In the genomic region with DNA sequence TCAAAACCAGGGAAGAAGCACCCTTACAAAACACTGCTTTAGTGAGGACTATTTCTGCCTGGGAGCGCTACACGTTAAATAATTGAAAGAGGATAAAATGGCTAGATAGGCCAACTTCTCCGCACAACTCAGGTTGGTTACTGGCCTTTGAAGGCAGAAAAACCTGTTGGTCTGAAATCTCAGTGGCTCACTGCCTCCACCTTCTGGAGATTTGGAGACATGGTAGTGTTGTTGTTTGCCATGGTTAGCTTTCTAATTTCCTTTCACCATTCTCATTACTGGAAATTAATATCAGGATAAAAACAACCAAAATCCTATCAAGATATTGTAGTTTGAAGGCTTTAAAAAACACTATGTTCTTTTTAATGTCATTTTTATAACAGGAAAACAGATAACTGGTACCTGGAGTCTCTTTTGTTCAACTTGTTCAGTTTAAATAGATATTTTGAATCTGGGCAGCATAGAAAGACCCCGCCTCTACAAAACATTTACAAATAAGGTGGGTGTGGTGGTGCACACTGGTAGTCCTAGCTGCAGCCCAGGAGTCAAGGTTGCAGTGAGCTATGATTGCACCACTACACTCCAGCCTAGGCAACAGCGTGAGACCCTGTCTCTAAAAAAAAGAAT, we compare ENCODE assay signal across 8 cellular contexts. TPM values are rescaled to one million over a fixed set of nuclear protein-coding genes. Genes with fewer than 3 reads are reported as not detected.
DNase-seq lines count a peak whose midpoint lies in the region; ATAC-seq lines count a peak whose summit lies in the region.

No MANE protein-coding gene starts in this region.

- H3K36me3 ChIP-seq in ACC112 (ENCODE audit: insufficient read depth, low read length): no peaks in the 10 kb centered on the region
- no peaks in the 10 kb centered on the region for H3K36me3 ChIP-seq in naive thymus-derived CD4-positive, alpha-beta T cell (ENCODE audit: control insufficient read depth in 2 of 3, insufficient read depth in 3 of 3, low read length in 3 of 3)

- peak overlapping the region; percentile 41 for H2AFZ ChIP-seq in ACC112 (ENCODE audit: low read length, unreplicated experiment)

- H3K27ac Mint-ChIP-seq in activated CD8-positive, alpha-beta memory T cell treated with anti-CD3 and anti-CD28 coated beads, Interleukin-2, amount 10 ng/mL, durations not matched to agents 7 days and 5 days: no peak overlapping the region
- H3K27ac Mint-ChIP-seq in naive thymus-derived CD4-positive, alpha-beta T cell: peak overlapping the region in 1 of 9 donors; percentile 19
- no peak overlapping the region for H3K27ac Mint-ChIP-seq in stimulated activated naive CD8-positive, alpha-beta T cell treated with anti-CD3 and anti-CD28 coated beads, Interleukin-15, amount 100 ng/mL, for 72 hours

- H3K27ac ChIP-seq in ACC112 (ENCODE audit: low read depth, low read length) (no peak overlapping the region), epithelial cell of prostate (no peak overlapping the region)
- H3K27ac ChIP-seq in naive thymus-derived CD4-positive, alpha-beta T cell (ENCODE audit: low read depth, low read length): no peak overlapping the region

- H3K4me1 Mint-ChIP-seq in activated CD8-positive, alpha-beta memory T cell treated with anti-CD3 and anti-CD28 coated beads, Interleukin-2, amount 10 ng/mL, durations not matched to agents 7 days and 5 days: peaks cover 3% of the 10 kb centered on the region
- H3K4me1 Mint-ChIP-seq in naive thymus-derived CD4-positive, alpha-beta T cell: peaks cover 0 to 5% (median 0%) of the 10 kb centered on the region in 7 donors
- H3K4me1 Mint-ChIP-seq in stimulated activated naive CD8-positive, alpha-beta T cell treated with anti-CD3 and anti-CD28 coated beads, Interleukin-15, amount 100 ng/mL, for 72 hours: no peaks in the 10 kb centered on the region

- intact Hi-C loops in naive thymus-derived CD4-positive, alpha-beta T cell (cut with micrococcal nuclease): loop anchor here (1.0 to 5.0 kb wide), 13 partner anchors 27 to 866 kb away; a partner anchor contains a TSS

- POLR2A ChIA-PET in naive thymus-derived CD4-positive, alpha-beta T cell (lab: Charles Lee): interaction anchor here (0.7 to 3.2 kb wide), 3 partner anchors 23 to 27 kb away, joined by 3 to 22 read pairs (median 3); a partner anchor contains a TSS

- DNase-seq in HK-2 (ENCODE audit: unreplicated experiment) (peak; percentile 32), NCI-H82 treated with DMSO at 0.1 percent for 48 hours (lab: John Stamatoyannopoulos, UW; ENCODE audit: unreplicated experiment) (peak; percentile 33), epithelial cell of prostate (ENCODE audit: low read depth, low spot score) (peak; percentile 22)
- DNase-seq in activated CD8-positive, alpha-beta memory T cell treated with anti-CD3 and anti-CD28 coated beads, Interleukin-2, amount 10 ng/mL, durations not matched to agents 7 days and 5 days: peak; percentile 76
- peak; percentile 25 to 77 (median 66) for DNase-seq in naive thymus-derived CD4-positive, alpha-beta T cell
- DNase-seq in stimulated activated naive CD8-positive, alpha-beta T cell treated with anti-CD3 and anti-CD28 coated beads, Interleukin-15, amount 100 ng/mL, for 72 hours: peak; percentile 52 to 62

- H3K36me3 Mint-ChIP-seq in activated CD8-positive, alpha-beta memory T cell treated with anti-CD3 and anti-CD28 coated beads, Interleukin-2, amount 10 ng/mL, durations not matched to agents 7 days and 5 days: no peaks in the 10 kb centered on the region
- H3K36me3 Mint-ChIP-seq in naive thymus-derived CD4-positive, alpha-beta T cell: no peaks in the 10 kb centered on the region

- no peak overlapping the region for H3K4me3 Mint-ChIP-seq in activated CD8-positive, alpha-beta memory T cell treated with anti-CD3 and anti-CD28 coated beads, Interleukin-2, amount 10 ng/mL, durations not matched to agents 7 days and 5 days
- no peak overlapping the region for H3K4me3 Mint-ChIP-seq in naive thymus-derived CD4-positive, alpha-beta T cell
- H3K4me3 Mint-ChIP-seq in stimulated activated naive CD8-positive, alpha-beta T cell treated with anti-CD3 and anti-CD28 coated beads, Interleukin-15, amount 100 ng/mL, for 72 hours: no peak overlapping the region

- no peak overlapping the region for H3K4me3 ChIP-seq in ACC112 (ENCODE audit: low read depth, low read length)
- H3K4me3 ChIP-seq in naive thymus-derived CD4-positive, alpha-beta T cell (ENCODE audit: low read length): no peak overlapping the region

- H3K9me3 ChIP-seq in naive thymus-derived CD4-positive, alpha-beta T cell (ENCODE audit: control insufficient read depth in 2 of 3, low read length in 3 of 3): no peaks in the 10 kb centered on the region

- no peaks in the 10 kb centered on the region for H3K79me2 ChIP-seq in ACC112 (ENCODE audit: control insufficient read depth, insufficient read depth, low read length, unreplicated experiment)

- H3K27me3 ChIP-seq in ACC112 (ENCODE audit: insufficient read depth, low read length): peaks cover 5% of the 10 kb centered on the region
- no peaks in the 10 kb centered on the region for H3K27me3 ChIP-seq in naive thymus-derived CD4-positive, alpha-beta T cell (ENCODE audit: control insufficient read depth in 2 of 2, insufficient read depth in 2 of 2, low read length in 2 of 2)

- H3K4me1 ChIP-seq in ACC112 (ENCODE audit: control insufficient read depth, insufficient read depth, low read length, unreplicated experiment): no peaks in the 10 kb centered on the region
- no peaks in the 10 kb centered on the region for H3K4me1 ChIP-seq in naive thymus-derived CD4-positive, alpha-beta T cell (ENCODE audit: control insufficient read depth in 2 of 2, insufficient read depth in 2 of 2, low read length in 2 of 2)

- CTCF ChIA-PET in activated CD8-positive, alpha-beta memory T cell treated with anti-CD3 and anti-CD28 coated beads, Interleukin-2, amount 10 ng/mL, durations not matched to agents 7 days and 5 days (lab: Charles Lee): interaction anchor here (0.6 to 2.7 kb wide), 20 partner anchors 9 to 781 kb away, joined by 3 to 13 read pairs (median 4); a partner anchor contains a TSS
- CTCF ChIA-PET in naive thymus-derived CD4-positive, alpha-beta T cell (lab: Charles Lee): interaction anchor here (0.6 to 1.9 kb wide), 15 partner anchors 8 to 866 kb away, joined by 3 to 6 read pairs (median 3); no protein-coding TSS in a partner anchor

- H3K27me3 Mint-ChIP-seq in activated CD8-positive, alpha-beta memory T cell treated with anti-CD3 and anti-CD28 coated beads, Interleukin-2, amount 10 ng/mL, durations not matched to agents 7 days and 5 days: peaks cover 6% of the 10 kb centered on the region
- H3K27me3 Mint-ChIP-seq in naive thymus-derived CD4-positive, alpha-beta T cell: peaks cover 0 to 19% (median 0%) of the 10 kb centered on the region in 5 donors
- H3K27me3 Mint-ChIP-seq in stimulated activated naive CD8-positive, alpha-beta T cell treated with anti-CD3 and anti-CD28 coated beads, Interleukin-15, amount 100 ng/mL, for 72 hours: no peaks in the 10 kb centered on the region

- no peaks in the 10 kb centered on the region for H3K9me3 Mint-ChIP-seq in activated CD8-positive, alpha-beta memory T cell treated with anti-CD3 and anti-CD28 coated beads, Interleukin-2, amount 10 ng/mL, durations not matched to agents 7 days and 5 days (ENCODE audit: low read depth)
- no peaks in the 10 kb centered on the region for H3K9me3 Mint-ChIP-seq in naive thymus-derived CD4-positive, alpha-beta T cell
- H3K9me3 Mint-ChIP-seq in stimulated activated naive CD8-positive, alpha-beta T cell treated with anti-CD3 and anti-CD28 coated beads, Interleukin-15, amount 100 ng/mL, for 72 hours: no peaks in the 10 kb centered on the region

- ATAC-seq in GM18511 (IDR thresholded peaks at IDR 0.05; ENCODE audit: unreplicated experiment): peak; percentile 75
- ATAC-seq in activated CD8-positive, alpha-beta memory T cell treated with anti-CD3 and anti-CD28 coated beads, Interleukin-2, amount 10 ng/mL, durations not matched to agents 7 days and 5 days: peak; percentile 85
- ATAC-seq in naive thymus-derived CD4-positive, alpha-beta T cell: peak; percentile 91
- peak; percentile 82 for ATAC-seq in stimulated activated naive CD8-positive, alpha-beta T cell treated with anti-CD3 and anti-CD28 coated beads, Interleukin-15, amount 100 ng/mL, for 72 hours

RNA-seq across cellular contexts. Expression of a gene that starts 27.5 kb away (rescaled TPM):
- total RNA-seq in activated CD8-positive, alpha-beta memory T cell treated with anti-CD3 and anti-CD28 coated beads, Interleukin-2, amount 10 ng/mL, durations not matched to agents 7 days and 5 days: 100 to 1,000 TPM; 127 to 179 TPM
- 100 to 1,000 TPM; 202 to 439 (median 262) TPM for total RNA-seq in naive thymus-derived CD4-positive, alpha-beta T cell
- 100 to 1,000 TPM; 127 to 153 TPM for polyA plus RNA-seq in naive thymus-derived CD4-positive, alpha-beta T cell

Comparison
In these comparisons a context has a peak if more than half of its experiments do, and no peak if none do; other contexts are left out.
1. DNase-seq: peak in every context shown above with its lines; median percentile 76 in activated CD8-positive, alpha-beta memory T cell treated with anti-CD3 and anti-CD28 coated beads, Interleukin-2, amount 10 ng/mL, durations not matched to agents 7 days and 5 days; 66 in naive thymus-derived CD4-positive, alpha-beta T cell; 57 in stimulated activated naive CD8-positive, alpha-beta T cell treated with anti-CD3 and anti-CD28 coated beads, Interleukin-15, amount 100 ng/mL, for 72 hours; 33 in NCI-H82 treated with DMSO at 0.1 percent for 48 hours; 32 in HK-2; 22 in epithelial cell of prostate.